ENCODE assay signal across 8 cellular contexts in the genomic region with DNA sequence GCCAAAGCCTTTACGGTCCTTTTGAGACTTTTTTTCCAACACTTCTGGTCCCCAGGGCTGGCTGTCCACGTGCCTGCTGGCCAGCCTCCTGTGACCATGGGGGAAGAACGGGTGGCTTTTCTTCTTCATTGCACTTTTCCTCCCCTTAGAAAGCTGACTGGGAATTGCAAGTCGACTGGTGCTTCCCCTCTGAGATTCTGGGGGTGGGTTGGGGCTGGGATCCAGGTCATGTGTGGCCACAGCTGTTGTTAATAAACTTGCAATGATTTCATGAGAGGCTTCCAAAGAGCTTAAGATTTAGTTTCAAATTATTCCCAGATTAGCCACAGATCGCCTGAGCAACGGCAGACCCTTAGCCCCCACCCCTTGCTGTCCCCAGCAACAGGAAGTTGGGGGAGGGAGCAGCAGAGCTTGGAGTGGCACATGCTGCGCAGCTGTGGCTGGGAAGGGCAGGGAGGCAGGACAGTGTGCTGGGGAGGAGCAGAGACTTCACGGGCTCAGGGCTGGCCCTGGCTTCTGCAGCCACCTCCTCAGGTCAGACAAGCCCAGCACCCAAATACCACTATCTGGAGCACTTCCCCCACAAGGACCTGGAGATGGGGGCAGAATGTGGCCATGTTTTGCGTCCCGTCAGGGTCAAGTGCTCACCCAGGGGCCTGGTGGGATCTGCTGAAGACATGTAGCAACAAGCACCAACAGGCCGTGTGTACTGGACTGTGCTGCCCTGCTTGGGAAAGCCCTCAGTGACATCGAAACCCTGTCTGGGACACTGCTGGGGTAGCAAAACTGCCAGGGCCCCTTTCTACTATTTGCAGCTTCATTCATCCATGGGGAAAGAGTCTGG. TPM values are rescaled to one million over a fixed set of nuclear protein-coding genes. Genes with fewer than 3 reads are reported as not detected.
DNase-seq lines count a peak whose midpoint lies in the region; ATAC-seq and TF ChIP-seq lines count a peak whose summit lies in the region.

No MANE protein-coding gene starts in this region.

- peak overlapping the region; percentile 39; the same call in 1 of the 2 replicates for H3K9ac ChIP-seq in SK-N-SH

- TF ChIP-seq EP300 in SK-N-SH (IDR thresholded peaks at IDR 0.05; ENCODE audit: borderline replicate concordance in 1 of 2, low read depth in 1 of 2, low read length in 1 of 2): peak; percentile 93 to 94

- DNase-seq in EL (peak; percentile 88), SK-N-SH (peak; percentile 93), heart right ventricle (peak; percentile 68 to 75), retina (peak; percentile 79)
- no peak for DNase-seq in activated effector memory CD4-positive, alpha-beta T cell treated with anti-CD3 and anti-CD28 coated beads, Interleukin-2, amount 50 U/mL, for 16 hours

- intact Hi-C loops in heart right ventricle (cut with DNase I): loop anchor here in 2 of 10 donors (2.0 to 5.0 kb wide), 2 partner anchors 37 to 38 kb away; no protein-coding TSS in a partner anchor

- no peak overlapping the region for H2AFZ ChIP-seq in SK-N-SH (ENCODE audit: low read depth)

- H3K9me2 ChIP-seq in SK-N-SH: no peaks in the 10 kb centered on the region

- no peaks in the 10 kb centered on the region for H4K20me1 ChIP-seq in SK-N-SH (ENCODE audit: insufficient read depth)

- no peaks in the 10 kb centered on the region for H3K9me3 ChIP-seq in SK-N-SH
- no peaks in the 10 kb centered on the region for H3K9me3 ChIP-seq in heart right ventricle

- TF ChIP-seq CTCF in SK-N-SH (IDR thresholded peaks at IDR 0.05) (no peak), heart right ventricle (IDR thresholded peaks at IDR 0.05) (no peak)

- peaks cover 53% of the 10 kb centered on the region for H3K79me2 ChIP-seq in SK-N-SH (ENCODE audit: insufficient read depth)

- H3K36me3 ChIP-seq in SK-N-SH (replicated peaks in 1 of 2; ENCODE audit: control insufficient read depth in 1 of 2, insufficient read depth in 2 of 2, low read length in 1 of 2): peaks cover under 1 to 4% of the 10 kb centered on the region in 2 experiments
- peaks cover 0 to 53% (median 6%) of the 10 kb centered on the region in 9 donors for H3K36me3 ChIP-seq in heart right ventricle

- H3K4me3 ChIP-seq in SK-N-SH (ENCODE audit: low read depth in 2 of 2, low read length in 1 of 2): peak overlapping the region; percentile 1 to 17; a peak in 3 of 4 replicates
- peak overlapping the region in 4 of 10 donors; percentile 0 to 29 (median 6) for H3K4me3 ChIP-seq in heart right ventricle

- peaks cover 61 to 84% of the 10 kb centered on the region in 2 experiments for H3K4me1 ChIP-seq in SK-N-SH (ENCODE audit: control insufficient read depth in 1 of 2, insufficient read depth in 2 of 2, low read depth in 1 of 2, low read length in 1 of 2)
- peaks cover 17 to 79% (median 66%) of the 10 kb centered on the region in 9 donors for H3K4me1 ChIP-seq in heart right ventricle

- H3K27ac ChIP-seq in SK-N-SH (ENCODE audit: low read depth in 2 of 2, low read length in 1 of 2) (peak overlapping the region; percentile 97 to 99), heart right ventricle (peak overlapping the region; percentile 2 to 74 (median 52))

- 13% methylated on average over 10 of the region's 12 CpGs for WGBS in SK-N-SH (ENCODE audit: low lambda C conversion rate)
- 23 to 27% methylated on average over 12 of the region's 12 CpGs for WGBS in heart right ventricle, 2 donors

- TF ChIP-seq RAD21 in SK-N-SH (IDR thresholded peaks at IDR 0.05; ENCODE audit: low read length): peak; percentile 23; the same call in 1 of the 2 replicates

- CTCF ChIA-PET in SK-N-SH (lab: Yijun Ruan, JAX): interaction anchor here (0.6 to 10.8 kb wide), 10 partner anchors 12 to 1388 kb away, joined by 3 to 122 read pairs (median 5); no protein-coding TSS in a partner anchor

- ATAC-seq in heart right ventricle: peak; percentile 80 to 89 (median 85)
- no peak for ATAC-seq in HG03378 (IDR thresholded peaks at IDR 0.05; ENCODE audit: unreplicated experiment)
- no peak for ATAC-seq in GM19463 (IDR thresholded peaks at IDR 0.05; ENCODE audit: unreplicated experiment)
- no peak for ATAC-seq in HG03280 (IDR thresholded peaks at IDR 0.05; ENCODE audit: unreplicated experiment)

- H3K27me3 ChIP-seq in SK-N-SH (ENCODE audit: insufficient read depth) (no peaks in the 10 kb centered on the region), heart right ventricle (no peaks in the 10 kb centered on the region)

- H3K4me2 ChIP-seq in SK-N-SH: peak overlapping the region; percentile 66

- POLR2A ChIA-PET in SK-N-SH (lab: Yijun Ruan, JAX): interaction anchor here (0.9 to 2.0 kb wide), 5 partner anchors 13 to 60 kb away, joined by 3 to 11 read pairs (median 5); no protein-coding TSS in a partner anchor

- H3F3A ChIP-seq in SK-N-SH (replicated peaks; ENCODE audit: insufficient read depth): peaks cover 66% of the 10 kb centered on the region

TF ChIP-seq in SK-N-SH, 30 proteins besides CTCF, POLR2A, EP300 and RAD21 (continues in another document):
- TF ChIP-seq FOXM1 (IDR thresholded peaks at IDR 0.05; ENCODE audit: low read depth) (peak; percentile 77), RFX5 (IDR thresholded peaks at IDR 0.05; ENCODE audit: low read length) (no peak), GABPA (IDR thresholded peaks at IDR 0.05; ENCODE audit: low read depth) (peak; percentile 40; the same call in 1 of the 2 replicates), RXRA (IDR thresholded peaks at IDR 0.05; ENCODE audit: borderline replicate concordance, low read depth) (peak; percentile 86; the same call in 1 of the 2 replicates), TAF1 (IDR thresholded peaks at IDR 0.05; ENCODE audit: borderline replicate concordance, low read depth, low read length) (peak; percentile 63; the same call in 1 of the 2 replicates), SMC3 (IDR thresholded peaks at IDR 0.05; ENCODE audit: low read depth, low read length) (no peak), GATA2 (CRISPR knock-in tag; IDR thresholded peaks at IDR 0.05) (peak; percentile 84), MXI1 (IDR thresholded peaks at IDR 0.05; ENCODE audit: low read depth, low read length) (peak; percentile 90), FOXJ3 (CRISPR knock-in tag; IDR thresholded peaks at IDR 0.05) (peak; percentile 98), RCOR1 (IDR thresholded peaks at IDR 0.05; ENCODE audit: low read length) (peak; percentile 96), NFIC (IDR thresholded peaks at IDR 0.05; ENCODE audit: borderline replicate concordance) (peak; percentile 87), POLR2AphosphoS5 (IDR thresholded peaks at IDR 0.05; ENCODE audit: low read depth, low read length) (peak; percentile 96), CHD2 (IDR thresholded peaks at IDR 0.05; ENCODE audit: low read length, partially characterized antibody) (peak; percentile 97), ELF1 (IDR thresholded peaks at IDR 0.05) (peak; percentile 33; the same call in 1 of the 2 replicates), FOSL2 (IDR thresholded peaks at IDR 0.05; ENCODE audit: borderline replicate concordance, low read depth) (peak; percentile 29; the same call in 1 of the 2 replicates), JUND (IDR thresholded peaks at IDR 0.05) (peak; percentile 73; the same call in 1 of the 2 replicates), MEF2A (IDR thresholded peaks at IDR 0.05; ENCODE audit: borderline replicate concordance, low read depth) (peak; percentile 83), PBX3 (IDR thresholded peaks at IDR 0.05) (peak; percentile 84), SIN3A (IDR thresholded peaks at IDR 0.05; ENCODE audit: borderline replicate concordance, low read depth, low read length) (peak; percentile 82; the same call in 1 of the 2 replicates), NRF1 (IDR thresholded peaks at IDR 0.05; ENCODE audit: low read depth, low read length) (no peak), TEAD4 (IDR thresholded peaks at IDR 0.05; ENCODE audit: borderline replicate concordance, insufficient read depth) (peak; percentile 77)
- TF ChIP-seq, protein P1, sequence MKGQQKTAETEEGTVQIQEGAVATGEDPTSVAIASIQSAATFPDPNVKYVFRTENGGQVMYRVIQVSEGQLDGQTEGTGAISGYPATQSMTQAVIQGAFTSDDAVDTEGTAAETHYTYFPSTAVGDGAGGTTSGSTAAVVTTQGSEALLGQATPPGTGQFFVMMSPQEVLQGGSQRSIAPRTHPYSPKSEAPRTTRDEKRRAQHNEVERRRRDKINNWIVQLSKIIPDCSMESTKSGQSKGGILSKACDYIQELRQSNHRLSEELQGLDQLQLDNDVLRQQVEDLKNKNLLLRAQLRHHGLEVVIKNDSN (IDR thresholded peaks at IDR 0.05; ENCODE audit: borderline replicate concordance, low read depth): peak; percentile 73; the same call in 1 of the 2 replicates
- TF ChIP-seq, protein P2, sequence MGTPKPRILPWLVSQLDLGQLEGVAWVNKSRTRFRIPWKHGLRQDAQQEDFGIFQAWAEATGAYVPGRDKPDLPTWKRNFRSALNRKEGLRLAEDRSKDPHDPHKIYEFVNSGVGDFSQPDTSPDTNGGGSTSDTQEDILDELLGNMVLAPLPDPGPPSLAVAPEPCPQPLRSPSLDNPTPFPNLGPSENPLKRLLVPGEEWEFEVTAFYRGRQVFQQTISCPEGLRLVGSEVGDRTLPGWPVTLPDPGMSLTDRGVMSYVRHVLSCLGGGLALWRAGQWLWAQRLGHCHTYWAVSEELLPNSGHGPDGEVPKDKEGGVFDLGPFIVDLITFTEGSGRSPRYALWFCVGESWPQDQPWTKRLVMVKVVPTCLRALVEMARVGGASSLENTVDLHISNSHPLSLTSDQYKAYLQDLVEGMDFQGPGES (IDR thresholded peaks at IDR 0.05; ENCODE audit: low read depth, low read length): no peak
- TF ChIP-seq, protein P3, sequence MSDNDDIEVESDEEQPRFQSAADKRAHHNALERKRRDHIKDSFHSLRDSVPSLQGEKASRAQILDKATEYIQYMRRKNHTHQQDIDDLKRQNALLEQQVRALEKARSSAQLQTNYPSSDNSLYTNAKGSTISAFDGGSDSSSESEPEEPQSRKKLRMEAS (IDR thresholded peaks at IDR 0.05; ENCODE audit: low read depth): peak; percentile 99

RNA-seq across cellular contexts. Expression of gene FSCN1, which starts 41.7 kb away (rescaled TPM):
- polyA plus RNA-seq in SK-N-SH (2012; rRNA removed) (222 and 287 TPM in 2 replicates), heart right ventricle (10 to 100 TPM in 1 of 2 donors, 1 to 10 TPM in 1; 6.9 to 24.0 TPM)
- polyA plus RNA-seq in SK-N-SH (2012; cell fraction: cytosol; rRNA removed): 108 and 201 TPM in 2 replicates
- polyA plus RNA-seq in SK-N-SH (2012; cell fraction: nucleus; rRNA removed): 255 and 304 TPM in 2 replicates
- 10 to 100 TPM in 7 of 10 donors, 1 to 10 TPM in 3; 7.9 to 42.6 (median 15.9) TPM for total RNA-seq in heart right ventricle

Comparison
In these comparisons a context has a peak if more than half of its experiments do, and no peak if none do; other contexts are left out.
1. ATAC-seq: peak in heart right ventricle (8 of 8); none in HG03378 (single experiment), GM19463 (single experiment) and HG03280 (single experiment).
2. RNA of gene FSCN1, which starts 41.7 kb away (polyA plus RNA-seq): 108 to 304 TPM in SK-N-SH; 6.9 to 24.0 TPM in heart right ventricle; every median in the first group is over 4 times any median in the second.